ENCODE assay signal across 21 cellular contexts in genomic region chr1:4224687-4225086, GRCh38.
DNase-seq lines count a peak whose midpoint lies in the region; ATAC-seq, FAIRE-seq and TF ChIP-seq lines count a peak whose summit lies in the region.
"Had no signal": no experiment of that assay in that cellular context is flagged by ENCODE, and none has a peak within 500 bp of the region (broad histone marks: within the 10 kb centered on the region; RNA-seq: fewer than 3 reads in every experiment).

No MANE protein-coding gene starts in this region.

- FAIRE-seq in bronchial epithelial cell (lab: Jason Lieb, UNC): peak; percentile 13
- FAIRE-seq: GM12878, GM19239, H1, HepG2 had no signal

- H3K4me3 ChIP-seq in bronchial epithelial cell (ENCODE audit: low read depth, low read length) (no peak overlapping the region), uterus (no peak overlapping the region)
- H3K4me3 ChIP-seq: GM12878 had no signal

- no peak for ATAC-seq in GM18502 (IDR thresholded peaks at IDR 0.05; ENCODE audit: poor library complexity, unreplicated experiment)
- ATAC-seq: GM12878, HepG2 had no signal

- TF ChIP-seq POLR2A in uterus (IDR thresholded peaks at IDR 0.05): no peak

- no peak overlapping the region for H3K27ac ChIP-seq in uterus

- H3K36me3 ChIP-seq in bronchial epithelial cell (ENCODE audit: control insufficient read depth, insufficient read depth, low read length): no peaks in the 10 kb centered on the region
- no peaks in the 10 kb centered on the region for H3K36me3 ChIP-seq in uterus

- H3K27me3 ChIP-seq in bronchial epithelial cell (ENCODE audit: control insufficient read depth, insufficient read depth, low read length): no peaks in the 10 kb centered on the region
- H3K27me3 ChIP-seq in uterus: no peaks in the 10 kb centered on the region

- DNase-seq in NCI-H82 (lab: John Stamatoyannopoulos, UW): peak; percentile 4
- no peak for DNase-seq in NCI-H82 treated with DMSO at 0.1 percent for 48 hours (lab: John Stamatoyannopoulos, UW; ENCODE audit: unreplicated experiment)
- no peak for DNase-seq in bronchial epithelial cell (ENCODE audit: low read depth)
- peak; percentile 9 for DNase-seq in mesenteric fat pad (ENCODE audit: low spot score)
- DNase-seq in uterus: no peak
- no peak for DNase-seq in foreskin melanocyte
- DNase-seq: 8988T; C1 segment of cervical spinal cord; CD4-positive, CD25-positive, alpha-beta regulatory T cell; CD8-positive, alpha-beta memory T cell; COR-L47; DMS 273 treated with DMSO at 0.1 percent for 48 hours; DMS53; DND-41; EL; H9 had no signal

- H3K4me1 ChIP-seq in uterus: no peaks in the 10 kb centered on the region

- H3K9me3 ChIP-seq in uterus: no peaks in the 10 kb centered on the region

- intact Hi-C loops in uterus (cut with DNase I; ENCODE audit: low total_unique reads): no loop called here

- TF ChIP-seq CTCF in bronchial epithelial cell (IDR thresholded peaks at IDR 0.05; ENCODE audit: insufficient read depth, low read length, severe bottlenecking) (no peak), uterus (IDR thresholded peaks at IDR 0.05) (no peak)

Comparison
In these comparisons a context has a peak if more than half of its experiments do, and no peak if none do; other contexts are left out.
1. DNase-seq: peak in NCI-H82 (single experiment) and mesenteric fat pad (single experiment); none in NCI-H82 treated with DMSO at 0.1 percent for 48 hours (single experiment), bronchial epithelial cell (single experiment), uterus (0 of 2) and foreskin melanocyte (single experiment).